1 cellular context compared by ENCODE assay signal in genomic region chr17:81052199-81052997, GRCh38.
TF ChIP-seq lines count a peak whose summit lies in the region.

No MANE protein-coding gene starts in this region.

TF ChIP-seq in HCT116, 20 proteins besides CTCF, POLR2A, EP300 and RAD21 (continued from another document):
- TF ChIP-seq ATF3 (IDR thresholded peaks at IDR 0.05) (no peak), SP1 (IDR thresholded peaks at IDR 0.05; ENCODE audit: low read depth) (no peak), TCF7L2 (IDR thresholded peaks at IDR 0.05; ENCODE audit: borderline replicate concordance, extremely low read depth, insufficient read depth, insufficient read length) (no peak), SRF (IDR thresholded peaks at IDR 0.05; ENCODE audit: low read depth) (no peak)
- TF ChIP-seq, protein P1, sequence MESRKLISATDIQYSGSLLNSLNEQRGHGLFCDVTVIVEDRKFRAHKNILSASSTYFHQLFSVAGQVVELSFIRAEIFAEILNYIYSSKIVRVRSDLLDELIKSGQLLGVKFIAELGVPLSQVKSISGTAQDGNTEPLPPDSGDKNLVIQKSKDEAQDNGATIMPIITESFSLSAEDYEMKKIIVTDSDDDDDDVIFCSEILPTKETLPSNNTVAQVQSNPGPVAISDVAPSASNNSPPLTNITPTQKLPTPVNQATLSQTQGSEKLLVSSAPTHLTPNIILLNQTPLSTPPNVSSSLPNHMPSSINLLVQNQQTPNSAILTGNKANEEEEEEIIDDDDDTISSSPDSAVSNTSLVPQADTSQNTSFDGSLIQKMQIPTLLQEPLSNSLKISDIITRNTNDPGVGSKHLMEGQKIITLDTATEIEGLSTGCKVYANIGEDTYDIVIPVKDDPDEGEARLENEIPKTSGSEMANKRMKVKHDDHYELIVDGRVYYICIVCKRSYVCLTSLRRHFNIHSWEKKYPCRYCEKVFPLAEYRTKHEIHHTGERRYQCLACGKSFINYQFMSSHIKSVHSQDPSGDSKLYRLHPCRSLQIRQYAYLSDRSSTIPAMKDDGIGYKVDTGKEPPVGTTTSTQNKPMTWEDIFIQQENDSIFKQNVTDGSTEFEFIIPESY (IDR thresholded peaks at IDR 0.05; ENCODE audit: extremely low read depth, insufficient replicate concordance, low read length): no peak
